Comparison of ENCODE assay signal across 10 cellular contexts in the genomic region with DNA sequence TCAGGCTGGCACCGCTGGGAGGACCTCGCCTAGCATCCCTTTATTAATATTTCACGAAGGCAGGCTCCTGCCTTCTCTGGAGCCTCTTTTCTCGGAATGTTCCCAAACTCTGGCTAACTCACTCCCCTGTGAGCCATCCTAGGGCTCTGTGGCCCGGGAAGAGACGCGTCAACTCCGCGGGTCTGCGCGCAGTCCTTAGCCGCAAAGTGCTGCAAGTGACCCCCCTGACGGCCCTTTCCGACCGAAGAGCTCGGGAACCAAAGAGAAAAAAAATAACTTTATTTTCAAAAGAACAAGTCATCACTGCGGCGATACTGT. TPM values are rescaled to one million over a fixed set of nuclear protein-coding genes. Genes with fewer than 3 reads are reported as not detected.
DNase-seq lines count a peak whose midpoint lies in the region; ATAC-seq and TF ChIP-seq lines count a peak whose summit lies in the region.
"Had no signal": no experiment of that assay in that cellular context is flagged by ENCODE, and none has a peak within 500 bp of the region (broad histone marks: within the 10 kb centered on the region; RNA-seq: fewer than 3 reads in every experiment).

No MANE protein-coding gene starts in this region.

- no peak for ATAC-seq in T-cell (replicated peaks in 1 of 4)
- ATAC-seq in GM18868 (IDR thresholded peaks at IDR 0.05; ENCODE audit: unreplicated experiment), result no peak
- ATAC-seq: activated CD4-positive, alpha-beta T cell treated with anti-CD3 and anti-CD28 coated beads for 36 hours had no signal

- peak overlapping the region; percentile 63 for H3K4me3 ChIP-seq in iPS-11a (ENCODE audit: low read depth, low read length)
- peak overlapping the region; percentile 49 for H3K4me3 ChIP-seq in retinal pigment epithelial cell (ENCODE audit: low read length)

- H3K27ac Mint-ChIP-seq in T-cell, result no peak overlapping the region
- H3K27ac Mint-ChIP-seq: activated CD4-positive, alpha-beta T cell treated with anti-CD3 and anti-CD28 coated beads for 36 hours had no signal

- H3K4me3 Mint-ChIP-seq in T-cell, result peak overlapping the region in 2 of 3 donors; percentile 17 to 80

- no peak for TF ChIP-seq CTCF in retinal pigment epithelial cell (conservative IDR thresholded peaks at IDR 0.05; ENCODE audit: low read depth, low read length)

- POLR2A ChIA-PET in T-cell (lab: Charles Lee), result no interaction called here

- DNase-seq in D341Med (ENCODE audit: low spot score), result peak; percentile 30
- no peak for DNase-seq in T-cell
- DNase-seq in retinal pigment epithelial cell (ENCODE audit: low read depth), result no peak
- no peak for DNase-seq in putamen (ENCODE audit: low spot score)
- no peak for DNase-seq in AG08395 (ENCODE audit: low spot score)
- no peak for DNase-seq in OCI-M2 (lab: John Stamatoyannopoulos, UW; ENCODE audit: unreplicated experiment)
- DNase-seq: activated CD4-positive, alpha-beta T cell treated with anti-CD3 and anti-CD28 coated beads for 36 hours; central memory CD4-positive, alpha-beta T cell had no signal

- H3K4me1 Mint-ChIP-seq in T-cell, result peaks cover 29 to 50% (median 37%) of the 10 kb centered on the region in 3 donors

- H3K27me3 Mint-ChIP-seq in T-cell, result peaks cover 62 to 64% of the 10 kb centered on the region in 2 donors

- CTCF ChIA-PET in T-cell (lab: Charles Lee), result no interaction called here

- H3K36me3 Mint-ChIP-seq in T-cell, result no peaks in the 10 kb centered on the region

- no peaks in the 10 kb centered on the region for H3K9me3 Mint-ChIP-seq in T-cell

RNA-seq across cellular contexts. Expression of a gene that starts 14.6 kb away (rescaled TPM):
- under 1 TPM in 2 of 5 donors, not detected in 3; 0.15 to 0.19 TPM for total RNA-seq in T-cell
- total RNA-seq: activated CD4-positive, alpha-beta T cell treated with anti-CD3 and anti-CD28 coated beads for 36 hours had no signal
